Comparison of ENCODE assay signal across 18 cellular contexts in genomic region chr15:80507638-80508316, GRCh38.
A peak's percentile ranks its signal among the peaks of the same experiment; 100 is the strongest.
DNase-seq lines count a peak whose midpoint lies in the region; ATAC-seq and TF ChIP-seq lines count a peak whose summit lies in the region.
"Had no signal": no experiment of that assay in that cellular context is flagged by ENCODE, and none has a peak within 500 bp of the region (broad histone marks: within the 10 kb centered on the region; RNA-seq: fewer than 3 reads in every experiment).

No MANE protein-coding gene starts in this region.

- H3K27me3 ChIP-seq in prostate gland (replicated peaks; ENCODE audit: insufficient read depth) (no peaks in the 10 kb centered on the region), stomach (no peaks in the 10 kb centered on the region)
- H3K27me3 ChIP-seq: vagina had no signal

- DNase-seq in AG09319 (ENCODE audit: extremely low read depth, low read depth): peak; percentile 95
- peak; percentile 51 for DNase-seq in M059J (ENCODE audit: low read depth)
- peak; percentile 5 for DNase-seq in epithelial cell of esophagus (ENCODE audit: low read depth)
- DNase-seq in mucosa of gallbladder (ENCODE audit: low spot score): peak; percentile 32
- DNase-seq in SIG-M5 treated with dmso at 0.1 percent for 504 hours (lab: John Stamatoyannopoulos, UW; ENCODE audit: unreplicated experiment): no peak
- DNase-seq in mucosa of descending colon: no peak
- no peak for DNase-seq in prostate gland (ENCODE audit: low spot score)
- no peak for DNase-seq in stomach
- DNase-seq: activated CD8-positive, alpha-beta T cell treated with anti-CD3 and anti-CD28 coated beads, Interleukin-2, amount 10 ng/mL, durations not matched to agents 7 days and 5 days; activated gamma-delta T cell; GOT3; midbrain; MV-4-11; posterior cingulate gyrus; stimulated activated CD4-positive, alpha-beta T cell treated with anti-CD3 and anti-CD28 coated beads, Interleukin-1b, Interleukin-23, amount 100 ng/mL, for 48 hours had no signal

- H3K27ac ChIP-seq in prostate gland (no peak overlapping the region), stomach (no peak overlapping the region)
- H3K27ac ChIP-seq: C4-2B, epithelial cell of prostate, vagina had no signal

- TF ChIP-seq CTCF in AG09319 (IDR thresholded peaks at IDR 0.05; ENCODE audit: low read depth, low read length) (no peak; the same call in none of the 2 replicates), epithelial cell of esophagus (IDR thresholded peaks at IDR 0.05; ENCODE audit: insufficient read depth, low read depth, low read length, missing control alignments) (no peak), mucosa of descending colon (IDR thresholded peaks at IDR 0.05) (no peak), prostate gland (IDR thresholded peaks at IDR 0.05) (no peak), stomach (IDR thresholded peaks at IDR 0.05) (no peak)

- no peaks in the 10 kb centered on the region for H3K4me1 ChIP-seq in mucosa of descending colon (ENCODE audit: low read depth)
- no peaks in the 10 kb centered on the region for H3K4me1 ChIP-seq in prostate gland (replicated peaks)
- H3K4me1 ChIP-seq in stomach: peaks cover 0 to 11% (median 4%) of the 10 kb centered on the region in 4 donors
- H3K4me1 ChIP-seq: vagina had no signal

- WGBS in prostate gland: 72% methylated on average over 18 of the region's 18 CpGs
- WGBS in stomach, 5 donors: 69 to 85% (median 73%) methylated on average over 18 of the region's 18 CpGs

- intact Hi-C loops in mucosa of descending colon (cut with DNase I, micrococcal nuclease) (no loop called here), prostate gland (cut with DNase I) (no loop called here), stomach (cut with DNase I; ENCODE audit: low total_unique reads) (no loop called here)

- TF ChIP-seq EP300 in stomach (IDR thresholded peaks at IDR 0.05): no peak

- H3K4me3 ChIP-seq in epithelial cell of esophagus (ENCODE audit: low read length) (no peak overlapping the region), mucosa of descending colon (no peak overlapping the region), prostate gland (no peak overlapping the region), stomach (no peak overlapping the region)
- H3K4me3 ChIP-seq: vagina had no signal

- ATAC-seq in mucosa of descending colon: no peak
- ATAC-seq: activated CD8-positive, alpha-beta T cell treated with anti-CD3 and anti-CD28 coated beads, Interleukin-2, amount 10 ng/mL, durations not matched to agents 7 days and 5 days had no signal

- TF ChIP-seq POLR2A in prostate gland (IDR thresholded peaks at IDR 0.05): no peak
- TF ChIP-seq POLR2A in stomach (IDR thresholded peaks at IDR 0.05): no peak

- H3K36me3 ChIP-seq in mucosa of descending colon (ENCODE audit: low read depth): no peaks in the 10 kb centered on the region
- no peaks in the 10 kb centered on the region for H3K36me3 ChIP-seq in prostate gland
- H3K36me3 ChIP-seq in stomach: peaks cover 0 to 5% (median 0%) of the 10 kb centered on the region in 4 donors
- H3K36me3 ChIP-seq: vagina had no signal

- H3K9me3 ChIP-seq in mucosa of descending colon: no peaks in the 10 kb centered on the region
- H3K9me3 ChIP-seq in prostate gland: no peaks in the 10 kb centered on the region
- peaks cover 0 to 8% (median 2%) of the 10 kb centered on the region in 4 donors for H3K9me3 ChIP-seq in stomach
- H3K9me3 ChIP-seq: vagina had no signal

Comparison
In these comparisons a context has a peak if more than half of its experiments do, and no peak if none do; other contexts are left out.
1. DNase-seq: peak in AG09319 (single experiment), M059J (single experiment), epithelial cell of esophagus (single experiment) and mucosa of gallbladder (single experiment); none in SIG-M5 treated with dmso at 0.1 percent for 504 hours (single experiment), mucosa of descending colon (0 of 3), prostate gland (single experiment) and stomach (single experiment).